In the genomic region with DNA sequence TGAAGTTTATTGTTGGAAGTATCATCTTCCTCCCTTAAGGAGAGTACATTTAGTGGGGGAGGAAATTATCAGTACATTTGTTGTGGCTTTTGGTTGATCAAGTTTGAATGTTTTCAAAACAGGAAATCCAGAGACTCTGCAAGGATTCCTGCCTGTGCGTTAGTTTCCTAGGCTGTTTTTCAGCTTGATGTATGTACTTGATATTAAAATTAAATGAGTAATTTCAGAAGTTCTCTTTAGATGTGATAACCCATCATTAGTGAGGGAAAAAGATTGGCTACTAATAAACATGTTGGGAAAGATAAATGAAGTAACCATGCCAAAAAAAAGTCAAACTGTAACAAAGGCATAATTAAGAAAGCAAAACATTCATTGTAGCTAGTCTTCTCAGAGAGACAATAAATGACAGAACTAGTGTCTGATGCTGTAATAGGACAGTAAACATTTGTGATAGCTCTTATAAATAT, we compare ENCODE assay signal across 10 cellular contexts.
DNase-seq lines count a peak whose midpoint lies in the region; ATAC-seq and TF ChIP-seq lines count a peak whose summit lies in the region.
"Had no signal": no experiment of that assay in that cellular context is flagged by ENCODE, and none has a peak within 500 bp of the region (broad histone marks: within the 10 kb centered on the region; RNA-seq: fewer than 3 reads in every experiment).

No MANE protein-coding gene starts in this region.

- peaks cover 23% of the 10 kb centered on the region for H3K36me3 Mint-ChIP-seq in T-helper 1 cell treated with Interleukin-12 subunit alpha and Interleukin-12 subunit beta and Interleukin-4 antibody, amounts not matched to agents 30 μg/mL and 1 μg/mL, for 36 hours (ENCODE audit: low read depth)

- H3K4me3 Mint-ChIP-seq in T-helper 1 cell treated with Interleukin-12 subunit alpha and Interleukin-12 subunit beta and Interleukin-4 antibody, amounts not matched to agents 30 μg/mL and 1 μg/mL, for 36 hours, result peak overlapping the region; percentile 76

- no peaks in the 10 kb centered on the region for H3K9me3 ChIP-seq in left lung
- no peaks in the 10 kb centered on the region for H3K9me3 ChIP-seq in subcutaneous abdominal adipose tissue (ENCODE audit: control insufficient read depth in 5 of 5, low read length in 5 of 5)

- H3K27me3 ChIP-seq in left lung (no peaks in the 10 kb centered on the region), subcutaneous abdominal adipose tissue (ENCODE audit: control insufficient read depth in 5 of 5, insufficient read depth in 4 of 5, low read length in 5 of 5) (no peaks in the 10 kb centered on the region)

- H3K4me3 ChIP-seq in left lung, result no peak overlapping the region
- peak overlapping the region in 1 of 5 donors; percentile 41 for H3K4me3 ChIP-seq in subcutaneous abdominal adipose tissue (ENCODE audit: low read depth in 1 of 5, low read length in 5 of 5)

- peak overlapping the region in 4 of 5 donors; percentile 48 to 74 (median 69) for H3K9ac ChIP-seq in subcutaneous abdominal adipose tissue (ENCODE audit: low read length in 5 of 5)

- H3K4me1 ChIP-seq in left lung (peaks cover 28 to 99% of the 10 kb centered on the region in 2 donors), subcutaneous abdominal adipose tissue (ENCODE audit: control insufficient read depth in 5 of 5, insufficient read depth in 5 of 5, low read length in 5 of 5) (peaks cover 5 to 42% (median 28%) of the 10 kb centered on the region in 5 donors)

- H3K27ac ChIP-seq in left lung (peak overlapping the region; percentile 82 to 91), subcutaneous abdominal adipose tissue (ENCODE audit: low read depth, low read length) (peak overlapping the region; percentile 91)

- no peak for DNase-seq in T-helper 1 cell
- peak; percentile 83 for DNase-seq in amniotic epithelial cell (ENCODE audit: low read depth)
- DNase-seq in left lung, result no peak
- no peak for DNase-seq in germinal center (ENCODE audit: low spot score)
- no peak for DNase-seq in OCI-M2 (lab: John Stamatoyannopoulos, UW; ENCODE audit: unreplicated experiment)
- DNase-seq: NCI-H1694 treated with DMSO at 0.1 percent for 48 hours, posterior cingulate gyrus had no signal

- peaks cover 0 to 33% of the 10 kb centered on the region in 2 donors for H3K36me3 ChIP-seq in left lung
- H3K36me3 ChIP-seq in subcutaneous abdominal adipose tissue (ENCODE audit: control insufficient read depth in 5 of 5, insufficient read depth in 5 of 5, low read length in 5 of 5), result peaks cover 4 to 16% (median 9%) of the 10 kb centered on the region in 5 donors

- H3K27me3 Mint-ChIP-seq in T-helper 1 cell treated with Interleukin-12 subunit alpha and Interleukin-12 subunit beta and Interleukin-4 antibody, amounts not matched to agents 30 μg/mL and 1 μg/mL, for 36 hours (ENCODE audit: low read depth), result no peaks in the 10 kb centered on the region

- TF ChIP-seq CTCF in left lung (IDR thresholded peaks at IDR 0.05), result no peak

- intact Hi-C loops in left lung (cut with DNase I), result no loop called here

- H3K9me3 Mint-ChIP-seq in T-helper 1 cell treated with Interleukin-12 subunit alpha and Interleukin-12 subunit beta and Interleukin-4 antibody, amounts not matched to agents 30 μg/mL and 1 μg/mL, for 36 hours, result no peaks in the 10 kb centered on the region

- H3K4me1 Mint-ChIP-seq in T-helper 1 cell treated with Interleukin-12 subunit alpha and Interleukin-12 subunit beta and Interleukin-4 antibody, amounts not matched to agents 30 μg/mL and 1 μg/mL, for 36 hours (ENCODE audit: low read depth), result peaks cover 54% of the 10 kb centered on the region

- peak overlapping the region; percentile 93 for H3K27ac Mint-ChIP-seq in T-helper 1 cell treated with Interleukin-12 subunit alpha and Interleukin-12 subunit beta and Interleukin-4 antibody, amounts not matched to agents 30 μg/mL and 1 μg/mL, for 36 hours

- ATAC-seq in left lung, result no peak
- no peak for ATAC-seq in GM21786 (IDR thresholded peaks at IDR 0.05; ENCODE audit: unreplicated experiment)
